Comparison of ENCODE assay signal across 21 cellular contexts in the genomic region with DNA sequence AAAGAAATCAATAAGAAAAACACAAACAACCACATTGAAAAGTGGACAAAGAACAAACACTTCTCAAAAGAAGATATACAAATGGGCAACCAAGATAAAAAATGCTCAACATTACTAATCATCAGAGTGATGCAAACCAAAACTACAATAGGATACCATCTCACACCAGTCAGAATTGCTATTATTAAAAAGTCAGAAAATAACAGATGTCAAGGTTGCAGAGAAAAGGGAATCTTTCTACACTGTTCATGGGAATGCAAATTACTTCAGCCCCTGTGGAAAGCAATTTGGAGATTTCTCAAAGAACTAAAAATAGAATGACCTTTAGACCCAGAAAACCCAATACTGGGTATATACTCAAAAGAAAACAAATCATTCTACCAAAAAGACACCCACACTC. TPM values are rescaled to one million over a fixed set of nuclear protein-coding genes. Genes with fewer than 3 reads are reported as not detected.
DNase-seq lines count a peak whose midpoint lies in the region; ATAC-seq, FAIRE-seq and TF ChIP-seq lines count a peak whose summit lies in the region.
"Had no signal": no experiment of that assay in that cellular context is flagged by ENCODE, and none has a peak within 500 bp of the region (broad histone marks: within the 10 kb centered on the region; RNA-seq: fewer than 3 reads in every experiment).

No MANE protein-coding gene starts in this region.

- no peaks in the 10 kb centered on the region for H3K4me1 ChIP-seq in aorta (ENCODE audit: control insufficient read depth in 1 of 2, insufficient read depth in 2 of 2, low read length in 2 of 2)
- H3K4me1 ChIP-seq: A549, Caco-2 had no signal

- H3K27ac ChIP-seq in aorta (ENCODE audit: low read depth in 1 of 2, low read length in 2 of 2): no peak overlapping the region
- H3K27ac ChIP-seq: 22Rv1, A549, C4-2B, HL-60, KMS-11 had no signal

- H3K27me3 ChIP-seq in aorta (ENCODE audit: control insufficient read depth in 1 of 2, insufficient read depth in 2 of 2, low read length in 1 of 2): no peaks in the 10 kb centered on the region

- intact Hi-C loops in aorta (cut with DNase I): no loop called here

- DNase-seq in GM12865 (ENCODE audit: low read depth): peak; percentile 3
- no peak for DNase-seq in frontal cortex (ENCODE audit: low spot score in 2 of 2)
- no peak for DNase-seq in aorta
- DNase-seq in activated T-cell treated with anti-CD3 and anti-CD28 coated beads for 4 hours: no peak
- DNase-seq: AML-193; Caco-2; CD4-positive, alpha-beta T cell; HCEC 1CT had no signal

- no peak overlapping the region for H3K4me3 ChIP-seq in GM12865 (ENCODE audit: low read depth, low read length)
- no peak overlapping the region for H3K4me3 ChIP-seq in aorta (ENCODE audit: low read length in 2 of 2)
- H3K4me3 ChIP-seq: A549, GM23338 had no signal

- FAIRE-seq in frontal cortex (lab: Jason Lieb, UNC): no peak
- FAIRE-seq: A549, D721Med, G401.6, H54 had no signal

- H3K9me3 ChIP-seq in aorta (ENCODE audit: control insufficient read depth, low read length): no peaks in the 10 kb centered on the region
- H3K9me3 ChIP-seq: A549, Caco-2 had no signal

- TF ChIP-seq CTCF in GM12865 (IDR thresholded peaks at IDR 0.05; ENCODE audit: insufficient read depth, low read depth, low read length, missing control alignments): no peak

- H3K36me3 ChIP-seq in aorta (ENCODE audit: control insufficient read depth in 1 of 2, insufficient read depth in 2 of 2, low read length in 1 of 2): no peaks in the 10 kb centered on the region

- ATAC-seq in GM19023 (IDR thresholded peaks at IDR 0.05; ENCODE audit: unreplicated experiment) (peak; percentile 61), HG02610 (IDR thresholded peaks at IDR 0.05; ENCODE audit: unreplicated experiment) (peak; percentile 68), HG03039 (IDR thresholded peaks at IDR 0.05; ENCODE audit: unreplicated experiment) (peak; percentile 41), GM18511 (IDR thresholded peaks at IDR 0.05; ENCODE audit: unreplicated experiment) (no peak), aorta (ENCODE audit: low FRiP score) (no peak)
- ATAC-seq: A549, GM23338 had no signal

RNA-seq across cellular contexts. Expression of gene KIF6, which starts 29.8 kb away (rescaled TPM):
- total RNA-seq in frontal cortex (1.2 TPM), aorta (under 1 TPM; 0.39 to 0.42 TPM)
- polyA plus RNA-seq in aorta: under 1 TPM in 1 of 2 donors, not detected in 1; 0.63 TPM
- total RNA-seq: Caco-2; CD4-positive, alpha-beta T cell had no signal

Comparison
In these comparisons a context has a peak if more than half of its experiments do, and no peak if none do; other contexts are left out.
1. ATAC-seq: peak in GM19023 (single experiment), HG02610 (single experiment) and HG03039 (single experiment); none in GM18511 (single experiment) and aorta (single experiment).